ENCODE assay signal across 8 cellular contexts in the genomic region with DNA sequence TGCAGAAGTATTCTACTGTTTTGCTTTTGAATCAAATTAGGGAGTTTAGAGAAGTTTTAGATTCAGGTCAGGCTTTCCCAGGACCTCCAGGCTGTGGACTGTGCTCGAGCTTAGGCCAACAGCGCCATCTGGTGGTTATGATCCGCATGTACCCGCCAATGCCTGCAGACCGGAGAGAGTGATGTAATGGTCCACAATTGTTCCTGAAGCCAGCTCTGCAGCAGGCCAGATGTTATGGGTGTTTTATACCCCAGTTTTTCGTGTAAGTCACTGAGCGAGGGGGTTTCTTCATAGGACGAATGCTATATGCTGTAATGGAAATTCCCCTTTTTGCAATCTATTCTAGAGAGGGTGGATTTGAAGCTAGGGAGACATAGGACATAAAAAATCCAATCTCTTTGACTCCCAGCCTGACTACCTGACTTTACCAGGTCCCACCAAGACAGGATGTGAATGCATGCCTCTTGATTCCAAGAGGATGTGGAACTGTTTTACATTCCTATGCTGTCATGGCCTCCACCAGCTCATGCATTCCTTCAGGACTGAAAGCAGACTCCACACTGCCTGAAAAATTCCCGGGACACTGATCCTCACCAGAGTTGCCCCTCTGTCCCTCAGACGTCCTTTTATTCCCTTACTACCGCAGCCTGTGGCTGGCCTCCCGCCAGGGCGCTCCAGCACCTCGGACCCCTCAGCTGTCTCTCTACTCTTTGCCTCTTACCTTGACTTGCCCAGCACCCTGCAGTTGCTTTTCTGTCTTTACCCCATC. TPM values are rescaled to one million over a fixed set of nuclear protein-coding genes. Genes with fewer than 3 reads are reported as not detected.
A peak's percentile ranks its signal among the peaks of the same experiment; 100 is the strongest.
DNase-seq lines count a peak whose midpoint lies in the region; ATAC-seq and TF ChIP-seq lines count a peak whose summit lies in the region.

No MANE protein-coding gene starts in this region.

- H3K27me3 Mint-ChIP-seq in nephron (ENCODE audit: low read depth): peaks cover 35% of the 10 kb centered on the region

- H3K27ac Mint-ChIP-seq in nephron: peak overlapping the region; percentile 23 to 45 (median 32)

- H3K27ac ChIP-seq in HUES48 (ENCODE audit: low read depth, low read length) (no peak overlapping the region), Panc1 (ENCODE audit: low read length) (no peak overlapping the region)

- CTCF ChIA-PET in Panc1 (lab: Charles Lee): interaction anchor here (0.6 to 1.8 kb wide), 2 partner anchors 318 to 489 kb away, joined by 5 to 7 read pairs; no protein-coding TSS in a partner anchor

- H3K36me3 ChIP-seq in HUES48 (ENCODE audit: control insufficient read depth, insufficient read depth, low read length) (no peaks in the 10 kb centered on the region), Panc1 (ENCODE audit: control insufficient read depth, insufficient read depth, low read length) (no peaks in the 10 kb centered on the region)

- H3K4me1 ChIP-seq in HUES48 (ENCODE audit: control insufficient read depth, insufficient read depth, low read length) (peaks cover 11% of the 10 kb centered on the region; the same call in 1 of the 2 replicates), Panc1 (ENCODE audit: control insufficient read depth, insufficient read depth, low read length) (no peaks in the 10 kb centered on the region)

- H3K36me3 Mint-ChIP-seq in nephron (ENCODE audit: low read depth): no peaks in the 10 kb centered on the region

- peak overlapping the region; percentile 67 to 69 (median 69) for H3K4me3 Mint-ChIP-seq in nephron

- H3K27me3 ChIP-seq in HUES48 (ENCODE audit: control insufficient read depth, insufficient read depth, low read length) (peaks cover 21% of the 10 kb centered on the region), Panc1 (ENCODE audit: control insufficient read depth, insufficient read depth, low read length) (peaks cover 11% of the 10 kb centered on the region)

- TF ChIP-seq CTCF in Panc1 (IDR thresholded peaks at IDR 0.05) (peak; percentile 90), nephron (IDR thresholded peaks at IDR 0.05; ENCODE audit: unreplicated experiment in 3 of 3) (peak; percentile 92 to 97 (median 95))

- DNase-seq in DMS153 treated with DMSO at 0.1 percent for 48 hours (lab: John Stamatoyannopoulos, UW; ENCODE audit: unreplicated experiment): peak; percentile 67
- DNase-seq in Panc1 (ENCODE audit: low read depth, low spot score): peak; percentile 55
- DNase-seq in activated T-helper 1 cell treated with anti-CD3 and anti-CD28 coated beads, Interleukin-2, amount 50 U/mL, for 16 hours (ENCODE audit: low read depth in 1 of 2, low spot score in 1 of 2): peak; percentile 69 to 71
- DNase-seq in fibroblast of the conjunctiva (ENCODE audit: low read depth): peak; percentile 73
- DNase-seq in stimulated activated naive CD8-positive, alpha-beta T cell treated with anti-CD3 and anti-CD28 coated beads, Interleukin-15, Interleukin-2, amounts not matched to agents 100 U/mL and 50 U/mL, for 24 hours: peak; percentile 85

- H3K4me3 ChIP-seq in HUES48 (ENCODE audit: low read depth, low read length) (peak overlapping the region; percentile 63), Panc1 (ENCODE audit: low read depth in 2 of 2, low read length in 2 of 2) (peak overlapping the region; percentile 6 to 38)

- peak overlapping the region; percentile 60; the same call in 1 of the 2 replicates for H3K9ac ChIP-seq in HUES48 (ENCODE audit: low read depth, low read length)

- in situ Hi-C loops in Panc1 (cut with HindIII; ENCODE audit: low pct_unique_long_range_greater_than_20kb, low sequenced_read_pairs): no loop called here

- intact Hi-C loops in Panc1 (cut with micrococcal nuclease; ENCODE audit: unreplicated experiment): loop anchor here (1.0 kb wide), 1 partner anchor 490 kb away; no protein-coding TSS in a partner anchor

- peaks cover 26% of the 10 kb centered on the region for H3K4me1 Mint-ChIP-seq in nephron

- ATAC-seq in GM21423 (IDR thresholded peaks at IDR 0.05; ENCODE audit: unreplicated experiment): peak; percentile 77
- ATAC-seq in Panc1: peak; percentile 99
- ATAC-seq in stimulated activated naive CD8-positive, alpha-beta T cell treated with anti-CD3 and anti-CD28 coated beads, Interleukin-15, Interleukin-2, amounts not matched to agents 100 U/mL and 50 U/mL, for 24 hours: peak; percentile 96

- H3K9me3 ChIP-seq in HUES48 (ENCODE audit: control insufficient read depth, insufficient read depth, low read length) (no peaks in the 10 kb centered on the region), Panc1 (ENCODE audit: control insufficient read depth, insufficient read depth, low read depth, low read length) (no peaks in the 10 kb centered on the region)

- POLR2A ChIA-PET in Panc1 (lab: Charles Lee): interaction anchor here (0.6 kb wide), 1 partner anchor 262 kb away, joined by 3 read pairs; no protein-coding TSS in a partner anchor

- peaks cover 6% of the 10 kb centered on the region for H3K9me3 Mint-ChIP-seq in nephron

- no TSS peak for BruUV-seq in Panc1 (replicated peaks; lab: Mats Ljungman, UMichigan)

RNA-seq across cellular contexts. Expression of a gene that starts 41.2 kb away (rescaled TPM):
- not detected for total RNA-seq in Panc1 (2021; ENCODE audit: unreplicated experiment)
- polyA plus RNA-seq in Panc1 (2012; ENCODE audit: insufficient read length): not detected
